In the genomic region with DNA sequence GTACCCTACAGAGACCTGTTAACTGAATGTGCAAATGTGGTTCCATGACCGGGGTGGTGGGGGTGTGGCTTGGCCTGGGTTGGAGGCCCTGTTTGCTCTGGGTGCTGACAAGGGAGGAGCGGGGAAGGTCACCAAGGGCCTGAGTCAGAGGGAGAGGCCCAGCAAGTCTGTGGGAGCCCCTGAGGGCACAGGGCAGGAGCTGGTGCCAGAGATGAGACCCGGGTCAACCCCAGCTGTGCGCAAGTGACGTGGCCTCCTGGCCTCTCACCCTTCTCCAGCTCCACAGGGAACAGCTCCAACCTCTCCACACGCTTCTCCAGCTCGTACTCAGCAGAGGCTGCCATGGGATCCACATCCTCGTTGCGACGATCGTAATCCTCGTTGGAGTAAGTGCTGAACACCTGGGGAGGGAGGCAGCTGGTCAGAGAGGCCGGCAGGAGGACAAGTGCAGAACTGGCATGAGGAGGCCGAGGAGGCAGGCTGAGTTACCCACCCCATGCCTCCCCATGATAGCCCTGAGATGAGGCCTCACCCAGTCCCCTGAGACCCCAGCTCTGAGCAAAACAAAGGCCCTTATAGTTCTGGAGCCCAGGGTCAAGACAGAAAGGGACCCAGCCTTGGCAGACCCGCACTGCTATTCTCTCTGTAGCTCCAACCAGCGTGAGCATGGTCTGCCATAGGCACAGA, we compare ENCODE assay signal across 12 cellular contexts. TPM values are rescaled to one million over a fixed set of nuclear protein-coding genes. Genes with fewer than 3 reads are reported as not detected.
DNase-seq lines count a peak whose midpoint lies in the region; ATAC-seq and TF ChIP-seq lines count a peak whose summit lies in the region.
"Had no signal": no experiment of that assay in that cellular context is flagged by ENCODE, and none has a peak within 500 bp of the region (broad histone marks: within the 10 kb centered on the region; RNA-seq: fewer than 3 reads in every experiment).

No MANE protein-coding gene starts in this region.

- no peaks in the 10 kb centered on the region for H3K9me2 ChIP-seq in PC-3 (replicated peaks; ENCODE audit: low read length)

- peak overlapping the region; percentile 56 for H3K27ac Mint-ChIP-seq in CD8-positive, alpha-beta T cell
- peak overlapping the region; percentile 97 to 99 for H3K27ac Mint-ChIP-seq in T-cell

- H3K4me3 ChIP-seq in CD8-positive, alpha-beta T cell (ENCODE audit: low read depth, low read length), result no peak overlapping the region
- H3K4me3 ChIP-seq in esophagus (ENCODE audit: low read depth in 1 of 2, low read length in 2 of 2) (no peak overlapping the region), psoas muscle (no peak overlapping the region), PC-3 (ENCODE audit: low read length) (no peak overlapping the region)

- no peak overlapping the region for H3K27ac ChIP-seq in CD8-positive, alpha-beta T cell (ENCODE audit: low read depth, low read length)
- peak overlapping the region; percentile 18 to 81 for H3K27ac ChIP-seq in esophagus (ENCODE audit: low read depth in 2 of 2, low read length in 1 of 2)
- H3K27ac ChIP-seq in psoas muscle, result peak overlapping the region; percentile 36
- no peak overlapping the region for H3K27ac ChIP-seq in PC-3 (ENCODE audit: low read length)

- H3K79me2 ChIP-seq in PC-3 (ENCODE audit: low read length), result peaks cover 52% of the 10 kb centered on the region

- peaks cover 79% of the 10 kb centered on the region for H3K4me1 Mint-ChIP-seq in CD8-positive, alpha-beta T cell (ENCODE audit: low read depth)
- H3K4me1 Mint-ChIP-seq in T-cell, result peaks cover 82 to 86% (median 85%) of the 10 kb centered on the region in 3 donors

- no peak for DNase-seq in CD8-positive, alpha-beta T cell
- no peak for DNase-seq in T-cell
- peak; percentile 72 to 85 for DNase-seq in psoas muscle
- DNase-seq in activated CD4-positive, CD25-positive, alpha-beta regulatory T cell (lab: John Stamatoyannopoulos, UW), result no peak
- DNase-seq in PC-3, result no peak
- DNase-seq in SKM-1 treated with dmso at 0.1 percent for 144 hours (lab: John Stamatoyannopoulos, UW; ENCODE audit: unreplicated experiment), result no peak
- DNase-seq: Calu3, cortex of kidney, NCI-H1694 treated with DMSO at 0.1 percent for 48 hours had no signal

- WGBS in esophagus, 2 donors, result 49 to 58% methylated on average over 16 of the region's 16 CpGs
- WGBS in psoas muscle, 3 donors, result 36 to 54% (median 39%) methylated on average over 16 of the region's 16 CpGs

- no peaks in the 10 kb centered on the region for H3K9me3 ChIP-seq in CD8-positive, alpha-beta T cell (ENCODE audit: low read length)
- H3K9me3 ChIP-seq in esophagus (ENCODE audit: control insufficient read depth in 2 of 2, insufficient read depth in 1 of 2, low read depth in 1 of 2, low read length in 1 of 2) (no peaks in the 10 kb centered on the region), psoas muscle (no peaks in the 10 kb centered on the region), PC-3 (ENCODE audit: low read length) (no peaks in the 10 kb centered on the region)

- H3F3A ChIP-seq in PC-3 (ENCODE audit: low read length, unreplicated experiment), result no peaks in the 10 kb centered on the region

- no peaks in the 10 kb centered on the region for H3K27me3 ChIP-seq in CD8-positive, alpha-beta T cell (ENCODE audit: insufficient read depth, low read length)
- H3K27me3 ChIP-seq in esophagus (ENCODE audit: control insufficient read depth in 1 of 2, insufficient read depth in 2 of 2, low read length in 2 of 2), result no peaks in the 10 kb centered on the region
- H3K27me3 ChIP-seq in psoas muscle (ENCODE audit: insufficient read depth in 3 of 3, low read length in 2 of 3), result no peaks in the 10 kb centered on the region
- H3K27me3 ChIP-seq in PC-3 (ENCODE audit: low read length), result no peaks in the 10 kb centered on the region

- POLR2A ChIA-PET in CD8-positive, alpha-beta T cell (lab: Charles Lee), result no interaction called here
- POLR2A ChIA-PET in T-cell (lab: Charles Lee) (no interaction called here), PC-3 (lab: Charles Lee; ENCODE audit: unreplicated experiment) (no interaction called here)

- H3K36me3 ChIP-seq in CD8-positive, alpha-beta T cell (ENCODE audit: insufficient read depth, low read length), result peaks cover 16% of the 10 kb centered on the region
- H3K36me3 ChIP-seq in esophagus (ENCODE audit: control insufficient read depth in 2 of 2, insufficient read depth in 2 of 2, low read length in 1 of 2), result peaks cover 23 to 43% of the 10 kb centered on the region in 2 donors
- H3K36me3 ChIP-seq in psoas muscle (ENCODE audit: insufficient read depth in 1 of 2, low read depth in 1 of 2), result peaks cover 7 to 52% of the 10 kb centered on the region in 2 donors
- peaks cover 44% of the 10 kb centered on the region for H3K36me3 ChIP-seq in PC-3 (ENCODE audit: low read depth, low read length)

- H2AFZ ChIP-seq in PC-3 (ENCODE audit: low read length), result no peak overlapping the region

- ATAC-seq in CD8-positive, alpha-beta T cell, result no peak
- ATAC-seq in T-cell (replicated peaks in 1 of 4) (no peak), psoas muscle (no peak), HG03135 (IDR thresholded peaks at IDR 0.05; ENCODE audit: unreplicated experiment) (no peak), PC-3 (no peak)

- H3K9me3 Mint-ChIP-seq in CD8-positive, alpha-beta T cell, result no peaks in the 10 kb centered on the region
- H3K9me3 Mint-ChIP-seq in T-cell, result no peaks in the 10 kb centered on the region

- intact Hi-C loops in CD8-positive, alpha-beta T cell (cut with DNase I, micrococcal nuclease), result no loop called here
- intact Hi-C loops in psoas muscle (cut with DNase I) (loop anchor here in 1 of 2 donors (5.0 kb wide), 1 partner anchor 33 kb away; no protein-coding TSS in a partner anchor), PC-3 (cut with micrococcal nuclease) (no loop called here)

- no peaks in the 10 kb centered on the region for H3K27me3 Mint-ChIP-seq in CD8-positive, alpha-beta T cell (ENCODE audit: low read depth)
- H3K27me3 Mint-ChIP-seq in T-cell, result no peaks in the 10 kb centered on the region

- H3K9ac ChIP-seq in PC-3 (ENCODE audit: low read length), result no peak overlapping the region

- CTCF ChIA-PET in CD8-positive, alpha-beta T cell (lab: Charles Lee), result interaction anchor here (0.7 to 3.2 kb wide), 3 partner anchors 17 to 25 kb away, joined by 3 to 29 read pairs (median 4); no protein-coding TSS in a partner anchor
- CTCF ChIA-PET in T-cell (lab: Charles Lee) (interaction anchor here in 1 of 2 donors (0.6 to 1.4 kb wide), 2 partner anchors 51 to 387 kb away, joined by 3 read pairs; no protein-coding TSS in a partner anchor), PC-3 (lab: Charles Lee) (no interaction called here)

- H4K20me1 ChIP-seq in PC-3 (ENCODE audit: low read length), result peaks cover 43% of the 10 kb centered on the region

- H3K4me3 Mint-ChIP-seq in CD8-positive, alpha-beta T cell, result peak overlapping the region; percentile 1
- H3K4me3 Mint-ChIP-seq in T-cell, result peak overlapping the region in 2 of 3 donors; percentile 28 to 96

- BruUV-seq in PC-3 (replicated peaks; lab: Mats Ljungman, UMichigan), result no TSS peak

- H3K36me3 Mint-ChIP-seq in CD8-positive, alpha-beta T cell, result peaks cover 62% of the 10 kb centered on the region
- peaks cover 34% of the 10 kb centered on the region for H3K36me3 Mint-ChIP-seq in T-cell

- no peak for TF ChIP-seq CTCF in CD8-positive, alpha-beta T cell (IDR thresholded peaks at IDR 0.05)
- TF ChIP-seq CTCF in psoas muscle (IDR thresholded peaks at IDR 0.05) (no peak), PC-3 (conservative IDR thresholded peaks at IDR 0.05; ENCODE audit: low read depth, low read length) (no peak)

- no peak overlapping the region for H3K4me2 ChIP-seq in PC-3 (ENCODE audit: low read length)

- H3K4me1 ChIP-seq in CD8-positive, alpha-beta T cell (ENCODE audit: insufficient read depth, low read length), result peaks cover 76% of the 10 kb centered on the region
- peaks cover 22 to 39% of the 10 kb centered on the region in 2 donors for H3K4me1 ChIP-seq in esophagus (ENCODE audit: control insufficient read depth in 2 of 2, insufficient read depth in 2 of 2, low read length in 1 of 2)
- H3K4me1 ChIP-seq in psoas muscle, result peaks cover 42% of the 10 kb centered on the region
- peaks cover 22% of the 10 kb centered on the region for H3K4me1 ChIP-seq in PC-3 (ENCODE audit: insufficient read depth, low read length)

RNA-seq across cellular contexts. Expression of a gene that starts 5.5 kb away (rescaled TPM):
- 10 to 100 TPM; 64.3 TPM for total RNA-seq in CD8-positive, alpha-beta T cell
- total RNA-seq in T-cell, result 10 to 100 TPM; 69.5 to 95.9 (median 91.3) TPM
- 10 to 100 TPM; 15.4 to 31.3 TPM for polyA plus RNA-seq in esophagus
- total RNA-seq in psoas muscle, result 10 to 100 TPM; 15.1 to 26.5 (median 18.4) TPM
- polyA plus RNA-seq in psoas muscle, result 10 to 100 TPM in 2 of 3 donors, 1 to 10 TPM in 1; 7.0 to 11.3 (median 11.0) TPM
- total RNA-seq in PC-3 (2014; rRNA removed), result 67.7 and 95.0 TPM in 2 replicates

RNA-seq across cellular contexts. Expression of a gene that starts 15.0 kb away (rescaled TPM):
- under 1 TPM; 0.31 to 0.62 TPM for total RNA-seq in CD8-positive, alpha-beta T cell
- total RNA-seq in T-cell (under 1 TPM; 0.23 to 0.70 (median 0.35) TPM), psoas muscle (1 to 10 TPM in 3 of 4 donors, under 1 TPM in 1; 0.55 to 2.7 (median 1.3) TPM), PC-3 (2014; rRNA removed) (0.11 and 0.17 TPM in 2 replicates)
- polyA plus RNA-seq in esophagus (under 1 TPM; 0.37 to 0.44 TPM), psoas muscle (1 to 10 TPM in 1 of 3 donors, under 1 TPM in 2; 0.64 to 1.3 (median 0.98) TPM)
- total RNA-seq: Calu3 had no signal

RNA-seq across cellular contexts. Expression of a gene that starts 20.8 kb away (rescaled TPM):
- under 1 TPM in 1 of 2 experiments, not detected in 1; 0.25 TPM for total RNA-seq in CD8-positive, alpha-beta T cell
- total RNA-seq in T-cell (under 1 TPM in 1 of 5 donors, not detected in 4; 0.33 TPM), psoas muscle (100 to 1,000 TPM; 245 to 291 (median 266) TPM), PC-3 (2014; rRNA removed) (not detected in 2 replicates)
- polyA plus RNA-seq in esophagus (1 to 10 TPM; 7.1 to 10.0 TPM), psoas muscle (100 to 1,000 TPM; 120 to 254 (median 151) TPM)
- total RNA-seq: Calu3, H1 had no signal

RNA-seq across cellular contexts. Expression of a gene that starts 49.8 kb away (rescaled TPM):
- total RNA-seq in CD8-positive, alpha-beta T cell, result 10 to 100 TPM in 1 of 2 experiments, 1 to 10 TPM in 1; 8.4 to 10.4 TPM
- total RNA-seq in T-cell, result 10 to 100 TPM; 18.8 to 37.2 (median 30.0) TPM
- 10 to 100 TPM; 12.1 to 13.5 TPM for polyA plus RNA-seq in esophagus
- total RNA-seq in psoas muscle, result 100 to 1,000 TPM in 2 of 4 donors, 10 to 100 TPM in 2; 79.3 to 213 (median 110) TPM
- polyA plus RNA-seq in psoas muscle, result 10 to 100 TPM; 50.3 to 99.4 (median 55.2) TPM
- 31.9 and 37.6 TPM in 2 replicates for total RNA-seq in PC-3 (2014; rRNA removed)

RNA-seq across cellular contexts. Expression of a gene that starts 56.4 kb away (rescaled TPM):
- total RNA-seq in CD8-positive, alpha-beta T cell, result 10 to 100 TPM; 37.2 to 43.8 TPM
- total RNA-seq in T-cell (10 to 100 TPM in 2 of 5 donors, 1 to 10 TPM in 3; 4.1 to 21.0 (median 6.6) TPM), psoas muscle (10 to 100 TPM; 10.2 to 46.6 (median 18.7) TPM), PC-3 (2014; rRNA removed) (30.6 and 56.2 TPM in 2 replicates)
- polyA plus RNA-seq in esophagus (10 to 100 TPM; 11.8 to 12.8 TPM), psoas muscle (1 to 10 TPM; 2.3 to 5.4 (median 3.3) TPM)

Comparison
In these comparisons a context has a peak if more than half of its experiments do, and no peak if none do; other contexts are left out.
1. DNase-seq: peak in psoas muscle (2 of 2); none in CD8-positive, alpha-beta T cell (0 of 7), T-cell (0 of 34), activated CD4-positive, CD25-positive, alpha-beta regulatory T cell (0 of 4), PC-3 (single experiment) and SKM-1 treated with dmso at 0.1 percent for 144 hours (single experiment).
2. H3K27ac ChIP-seq: peak in esophagus (2 of 2) and psoas muscle (single experiment); none in CD8-positive, alpha-beta T cell (single experiment) and PC-3 (single experiment).
3. RNA of a gene that starts 20.8 kb away (total RNA-seq): 245 to 291 TPM in psoas muscle; 0.25 TPM in CD8-positive, alpha-beta T cell, 0.33 TPM in T-cell and not detected in PC-3; every median in the first group is over 100 times any median in the second.